20 cellular contexts compared by ENCODE assay signal in genomic region chr6:142359271-142359960, GRCh38. TPM values are rescaled to one million over a fixed set of nuclear protein-coding genes. Genes with fewer than 3 reads are reported as not detected.
A peak's percentile ranks its signal among the peaks of the same experiment; 100 is the strongest.
DNase-seq lines count a peak whose midpoint lies in the region; ATAC-seq and TF ChIP-seq lines count a peak whose summit lies in the region.
"Had no signal": no experiment of that assay in that cellular context is flagged by ENCODE, and none has a peak within 500 bp of the region (broad histone marks: within the 10 kb centered on the region; RNA-seq: fewer than 3 reads in every experiment).

No MANE protein-coding gene starts in this region.

- H3K27ac ChIP-seq in RWPE2 (ENCODE audit: poor library complexity, severe bottlenecking) = no peak overlapping the region
- H3K27ac ChIP-seq in right lobe of liver = no peak overlapping the region
- H3K27ac ChIP-seq: BLaER1 treated with 17β-estradiol and CSF1 and Interleukin-3, amounts not matched to agents 10 nM and 100 nM; PC-9; SJSA1 had no signal

- peak; percentile 72 for DNase-seq in LNCaP clone FGC (ENCODE audit: low read depth)
- no peak for DNase-seq in RWPE2 (ENCODE audit: low spot score)
- DNase-seq in dermis blood vessel endothelial cell = peak; percentile 30
- no peak for DNase-seq in right lobe of liver
- DNase-seq in cortex of kidney (lab: John Stamatoyannopoulos, UW) = no peak
- no peak for DNase-seq in HuH-7.5 (ENCODE audit: low spot score)
- no peak for DNase-seq in stimulated activated CD8-positive, alpha-beta memory T cell treated with anti-CD3 and anti-CD28 coated beads, Interleukin-4, amount 100 ng/mL, for 48 hours
- DNase-seq: CD8-positive, alpha-beta memory T cell; DMS53; HFFc6; Karpas-422; NCI-H1105; NCI-H2081; NCI-H510A; NCI-H774; PC-9; SW 1271 had no signal

- H3K36me3 ChIP-seq in RWPE2 (ENCODE audit: low read depth) (peaks cover 4% of the 10 kb centered on the region; the same call in 1 of the 2 replicates), right lobe of liver (no peaks in the 10 kb centered on the region)
- H3K36me3 ChIP-seq: BLaER1 treated with 17β-estradiol and CSF1 and Interleukin-3, amounts not matched to agents 10 nM and 100 nM; SJSA1 had no signal

- H3K4me3 ChIP-seq in LNCaP clone FGC (ENCODE audit: low read depth, low read length) (no peak overlapping the region), RWPE2 (ENCODE audit: severe bottlenecking) (no peak overlapping the region), right lobe of liver (no peak overlapping the region)
- H3K4me3 ChIP-seq: BLaER1 treated with 17β-estradiol and CSF1 and Interleukin-3, amounts not matched to agents 10 nM and 100 nM; PC-9; SJSA1 had no signal

- intact Hi-C loops in right lobe of liver (cut with DNase I) = no loop called here

- no peaks in the 10 kb centered on the region for H3K27me3 ChIP-seq in RWPE2 (ENCODE audit: insufficient read depth, poor library complexity, severe bottlenecking)
- no peaks in the 10 kb centered on the region for H3K27me3 ChIP-seq in right lobe of liver
- H3K27me3 ChIP-seq: BLaER1 treated with 17β-estradiol and CSF1 and Interleukin-3, amounts not matched to agents 10 nM and 100 nM; SJSA1 had no signal

- TF ChIP-seq CTCF in LNCaP clone FGC (IDR thresholded peaks at IDR 0.05; ENCODE audit: control insufficient read depth, extremely low read depth, insufficient read depth) (no peak), RWPE2 (IDR thresholded peaks at IDR 0.05; ENCODE audit: poor library complexity, severe bottlenecking) (no peak), right lobe of liver (IDR thresholded peaks at IDR 0.05) (no peak)

- ATAC-seq in RWPE2 (ENCODE audit: low read depth) (0 out of 3 replicates have a peak, but pooled peaks have one; percentile 13), right lobe of liver (peak in 3 of 4 donors; percentile 30 to 31 (median 30)), GM18861 (IDR thresholded peaks at IDR 0.05; ENCODE audit: unreplicated experiment) (no peak)

- peaks cover 28% of the 10 kb centered on the region for H3K4me1 ChIP-seq in RWPE2 (ENCODE audit: insufficient read depth, poor library complexity, severe bottlenecking)
- H3K4me1 ChIP-seq in right lobe of liver = peaks cover 0 to 17% (median 6%) of the 10 kb centered on the region in 4 donors
- H3K4me1 ChIP-seq: SJSA1 had no signal

- H3K9me3 ChIP-seq in RWPE2 (ENCODE audit: severe bottlenecking) = no peaks in the 10 kb centered on the region
- H3K9me3 ChIP-seq in right lobe of liver = no peaks in the 10 kb centered on the region
- H3K9me3 ChIP-seq: BLaER1 treated with 17β-estradiol and CSF1 and Interleukin-3, amounts not matched to agents 10 nM and 100 nM; SJSA1 had no signal

- 13% methylated on average over 2 of the region's 2 CpGs for WGBS in right lobe of liver (ENCODE audit: insufficient coverage, low coverage, low lambda C conversion rate, missing lambda C conversion rate)

- TF ChIP-seq POLR2A in right lobe of liver (IDR thresholded peaks at IDR 0.05) = no peak

RNA-seq across cellular contexts. Expression of gene ADGRG6, which starts 57.6 kb away (rescaled TPM):
- 42.2 and 43.4 TPM in 2 replicates for total RNA-seq in dermis blood vessel endothelial cell
- 100 to 1,000 TPM in 3 of 6 experiments, 10 to 100 TPM in 3; 49.6 to 114 (median 94.6) TPM for total RNA-seq in right lobe of liver

Comparison
In these comparisons a context has a peak if more than half of its experiments do, and no peak if none do; other contexts are left out.
1. DNase-seq: peak in LNCaP clone FGC (single experiment) and dermis blood vessel endothelial cell (single experiment); none in RWPE2 (single experiment), right lobe of liver (0 of 3), cortex of kidney (single experiment), HuH-7.5 (single experiment) and stimulated activated CD8-positive, alpha-beta memory T cell treated with anti-CD3 and anti-CD28 coated beads, Interleukin-4, amount 100 ng/mL, for 48 hours (single experiment).